Comparison of ENCODE assay signal across 9 cellular contexts in genomic region chr12:27652174-27652763, GRCh38. TPM values are rescaled to one million over a fixed set of nuclear protein-coding genes. Genes with fewer than 3 reads are reported as not detected.
DNase-seq lines count a peak whose midpoint lies in the region; ATAC-seq and TF ChIP-seq lines count a peak whose summit lies in the region.
"Had no signal": no experiment of that assay in that cellular context is flagged by ENCODE, and none has a peak within 500 bp of the region (broad histone marks: within the 10 kb centered on the region; RNA-seq: fewer than 3 reads in every experiment).

No MANE protein-coding gene starts in this region.

- intact Hi-C loops in left cardiac atrium (cut with DNase I): loop anchor here in 1 of 2 donors (5.0 to 10.0 kb wide), 2 partner anchors 225 to 317 kb away; partner anchors contain the start of gene BMAL2

- ATAC-seq in left cardiac atrium (peak; percentile 67 to 77), HG03565 (IDR thresholded peaks at IDR 0.05; ENCODE audit: unreplicated experiment) (no peak), HG03045 (IDR thresholded peaks at IDR 0.05; ENCODE audit: unreplicated experiment) (no peak)
- ATAC-seq: stimulated activated naive CD8-positive, alpha-beta T cell treated with anti-CD3 and anti-CD28 coated beads, Interleukin-15, amount 100 ng/mL, for 72 hours had no signal

- POLR2A ChIA-PET in HEK293T (lab: Yijun Ruan, JAX): no interaction called here

- peak; percentile 84 for DNase-seq in DMS 273 (lab: John Stamatoyannopoulos, UW; ENCODE audit: unreplicated experiment)
- DNase-seq in HEK293T (ENCODE audit: extremely low spot score): peak; percentile 66
- DNase-seq in NCI-H526 treated with DMSO at 0.1 percent for 48 hours (lab: John Stamatoyannopoulos, UW): peak; percentile 55
- DNase-seq in amygdala (lab: John Stamatoyannopoulos, UW): peak in 33 of 56 donors; percentile 0 to 78 (median 17)
- DNase-seq in left cardiac atrium: peak; percentile 24
- peak; percentile 79 for DNase-seq in renal cortical epithelial cell (ENCODE audit: low read depth)

- CTCF ChIA-PET in HEK293T (lab: Yijun Ruan, JAX): interaction anchor here (0.5 to 0.9 kb wide), 2 partner anchors 11 to 332 kb away, joined by 3 read pairs; no protein-coding TSS in a partner anchor

TF ChIP-seq in HEK293T, 16 proteins besides CTCF, POLR2A, EP300 and RAD21:
- TF ChIP-seq ELF4 (IDR thresholded peaks at IDR 0.05): no peak
- no peak for TF ChIP-seq ARNT (IDR thresholded peaks at IDR 0.05)
- TF ChIP-seq FOXK2 (IDR thresholded peaks at IDR 0.05): no peak
- TF ChIP-seq SUZ12 (IDR thresholded peaks at IDR 0.05): no peak
- no peak for TF ChIP-seq HDGF (IDR thresholded peaks at IDR 0.05; ENCODE audit: borderline replicate concordance)
- TF ChIP-seq BHLHE40 (IDR thresholded peaks at IDR 0.05; ENCODE audit: borderline replicate concordance): no peak
- TF ChIP-seq FOXM1 (IDR thresholded peaks at IDR 0.05; ENCODE audit: borderline replicate concordance): no peak

RNA-seq across cellular contexts. Expression of gene REP15, which starts 44.0 kb away (rescaled TPM):
- total RNA-seq in left cardiac atrium: 1 to 10 TPM; 3.2 to 3.5 TPM
- 0.35 and 4.0 TPM in 2 replicates for total RNA-seq in renal cortical epithelial cell

RNA-seq across cellular contexts. Expression of gene MRPS35, which starts 58.4 kb away (rescaled TPM):
- 10 to 100 TPM; 40.6 to 44.6 TPM for total RNA-seq in left cardiac atrium
- total RNA-seq in renal cortical epithelial cell: 96.1 and 107 TPM in 2 replicates

Comparison
In these comparisons a context has a peak if more than half of its experiments do, and no peak if none do; other contexts are left out.
1. DNase-seq: peak in every context shown above with its lines; median percentile 84 in DMS 273; 79 in renal cortical epithelial cell; 66 in HEK293T; 55 in NCI-H526 treated with DMSO at 0.1 percent for 48 hours; 24 in left cardiac atrium; 17 in amygdala.
2. ATAC-seq: peak in left cardiac atrium (2 of 2); none in HG03565 (single experiment) and HG03045 (single experiment).